In genomic region chr9:27792971-27793689, GRCh38 we compare ENCODE assay signal across 20 cellular contexts.
DNase-seq lines count a peak whose midpoint lies in the region; ATAC-seq and TF ChIP-seq lines count a peak whose summit lies in the region.
"Had no signal": no experiment of that assay in that cellular context is flagged by ENCODE, and none has a peak within 500 bp of the region (broad histone marks: within the 10 kb centered on the region; RNA-seq: fewer than 3 reads in every experiment).

No MANE protein-coding gene starts in this region.

- H3K27me3 Mint-ChIP-seq in nephron progenitor cell (ENCODE audit: low read depth, poor library complexity) (no peaks in the 10 kb centered on the region), osteocyte (ENCODE audit: unreplicated experiment) (no peaks in the 10 kb centered on the region)
- peaks cover 3 to 20% (median 15%) of the 10 kb centered on the region in 5 donors for H3K27me3 Mint-ChIP-seq in naive thymus-derived CD4-positive, alpha-beta T cell
- H3K27me3 Mint-ChIP-seq: B cell; CD4-positive, alpha-beta memory T cell had no signal

- ATAC-seq in GM18909 (IDR thresholded peaks at IDR 0.05; ENCODE audit: poor library complexity, unreplicated experiment) (peak; percentile 52), HG02610 (IDR thresholded peaks at IDR 0.05; ENCODE audit: unreplicated experiment) (peak; percentile 72), HG03354 (IDR thresholded peaks at IDR 0.05; ENCODE audit: poor library complexity, severe bottlenecking, unreplicated experiment) (peak; percentile 57)
- ATAC-seq in naive thymus-derived CD4-positive, alpha-beta T cell = no peak
- ATAC-seq: K562 had no signal

- DNase-seq in nephron progenitor cell (no peak), osteocyte (ENCODE audit: extremely low spot score, unreplicated experiment) (no peak), NCI-H2081 (lab: John Stamatoyannopoulos, UW) (no peak), NCI-H2081 treated with DMSO at 0.1 percent for 48 hours (lab: John Stamatoyannopoulos, UW) (no peak)
- no peak for DNase-seq in naive thymus-derived CD4-positive, alpha-beta T cell
- DNase-seq: CD4-positive, alpha-beta memory T cell; DND-41; GF-D8; NCI-H146; NCI-H345; NCI-H526 treated with DMSO at 0.1 percent for 48 hours; OCI-M1; T-helper 9 cell had no signal

- H3K9me3 ChIP-seq in naive thymus-derived CD4-positive, alpha-beta T cell (ENCODE audit: control insufficient read depth in 2 of 3, low read length in 3 of 3) = no peaks in the 10 kb centered on the region

- H3K4me3 ChIP-seq in naive thymus-derived CD4-positive, alpha-beta T cell (ENCODE audit: low read length) = no peak overlapping the region
- H3K4me3 ChIP-seq: K562 had no signal

- H3K9me3 Mint-ChIP-seq in nephron progenitor cell (peaks cover 40% of the 10 kb centered on the region), osteocyte (ENCODE audit: unreplicated experiment) (peaks cover 19% of the 10 kb centered on the region)
- H3K9me3 Mint-ChIP-seq in naive thymus-derived CD4-positive, alpha-beta T cell = peaks cover 0 to 25% (median 9%) of the 10 kb centered on the region in 11 donors

- H3K27ac ChIP-seq in naive thymus-derived CD4-positive, alpha-beta T cell (ENCODE audit: low read depth, low read length) = no peak overlapping the region
- H3K27ac ChIP-seq: HL-60, RWPE1 had no signal

- H3K4me1 Mint-ChIP-seq in nephron progenitor cell (no peaks in the 10 kb centered on the region), osteocyte (ENCODE audit: unreplicated experiment) (no peaks in the 10 kb centered on the region)
- H3K4me1 Mint-ChIP-seq in naive thymus-derived CD4-positive, alpha-beta T cell = no peaks in the 10 kb centered on the region
- H3K4me1 Mint-ChIP-seq: B cell; CD4-positive, alpha-beta memory T cell had no signal

- peaks cover 5% of the 10 kb centered on the region for H3K36me3 Mint-ChIP-seq in nephron progenitor cell (ENCODE audit: low read depth)
- H3K36me3 Mint-ChIP-seq in naive thymus-derived CD4-positive, alpha-beta T cell = no peaks in the 10 kb centered on the region
- H3K36me3 Mint-ChIP-seq in osteocyte (ENCODE audit: unreplicated experiment) = no peaks in the 10 kb centered on the region
- H3K36me3 Mint-ChIP-seq: CD4-positive, alpha-beta memory T cell had no signal

- TF ChIP-seq CTCF in nephron progenitor cell (IDR thresholded peaks at IDR 0.05) (no peak), osteocyte (IDR thresholded peaks at IDR 0.05) (no peak)

- H3K27me3 ChIP-seq in naive thymus-derived CD4-positive, alpha-beta T cell (ENCODE audit: control insufficient read depth in 2 of 2, insufficient read depth in 2 of 2, low read length in 2 of 2) = no peaks in the 10 kb centered on the region

- POLR2A ChIA-PET in naive thymus-derived CD4-positive, alpha-beta T cell (lab: Charles Lee) = no interaction called here

- intact Hi-C loops in naive thymus-derived CD4-positive, alpha-beta T cell (cut with micrococcal nuclease) = no loop called here

- H3K27ac Mint-ChIP-seq in nephron progenitor cell (peak overlapping the region; percentile 7), osteocyte (ENCODE audit: unreplicated experiment) (no peak overlapping the region)
- no peak overlapping the region for H3K27ac Mint-ChIP-seq in naive thymus-derived CD4-positive, alpha-beta T cell
- H3K27ac Mint-ChIP-seq: B cell; CD4-positive, alpha-beta memory T cell had no signal

- H3K4me3 Mint-ChIP-seq in nephron progenitor cell (no peak overlapping the region), osteocyte (ENCODE audit: unreplicated experiment) (no peak overlapping the region)
- H3K4me3 Mint-ChIP-seq in naive thymus-derived CD4-positive, alpha-beta T cell = no peak overlapping the region
- H3K4me3 Mint-ChIP-seq: B cell; CD4-positive, alpha-beta memory T cell had no signal

- CTCF ChIA-PET in naive thymus-derived CD4-positive, alpha-beta T cell (lab: Charles Lee) = no interaction called here

- H3K36me3 ChIP-seq in naive thymus-derived CD4-positive, alpha-beta T cell (ENCODE audit: control insufficient read depth in 2 of 3, insufficient read depth in 3 of 3, low read length in 3 of 3) = no peaks in the 10 kb centered on the region

- H3K4me1 ChIP-seq in naive thymus-derived CD4-positive, alpha-beta T cell (ENCODE audit: control insufficient read depth in 2 of 2, insufficient read depth in 2 of 2, low read length in 2 of 2) = no peaks in the 10 kb centered on the region
